23 cellular contexts compared by ENCODE assay signal in the genomic region with DNA sequence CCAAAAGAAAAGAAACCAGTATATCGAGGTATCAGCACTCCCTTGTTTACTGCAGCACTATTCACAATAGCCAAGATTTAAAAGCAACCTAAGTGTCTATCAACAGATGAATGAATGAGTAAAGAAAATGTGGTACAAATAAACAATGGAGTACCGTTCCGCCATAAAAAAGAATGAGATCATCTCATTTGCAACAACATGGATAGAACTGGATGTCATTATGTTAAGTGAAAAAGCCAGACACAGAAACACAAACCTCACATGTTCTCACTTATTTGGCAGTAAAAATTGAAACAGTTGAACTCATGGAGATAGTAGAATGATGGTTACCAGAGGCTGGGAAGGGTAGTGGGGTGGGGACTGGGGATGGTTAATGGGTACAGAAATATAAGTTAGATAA. TPM values are rescaled to one million over a fixed set of nuclear protein-coding genes. Genes with fewer than 3 reads are reported as not detected.
"Had no signal": no experiment of that assay in that cellular context is flagged by ENCODE, and none has a peak within 500 bp of the region (broad histone marks: within the 10 kb centered on the region; RNA-seq: fewer than 3 reads in every experiment).

No MANE protein-coding gene starts in this region.

- H3K36me3 ChIP-seq: cardiac muscle cell had no signal

- DNase-seq: activated CD4-positive, alpha-beta T cell treated with anti-CD3 and anti-CD28 coated beads for 48 hours; activated CD4-positive, alpha-beta T cell treated with anti-CD3 and anti-CD28 coated beads, Interleukin-2, amount 50 U/mL, for 4 hours; activated CD4-positive, CD25-positive, alpha-beta regulatory T cell treated with anti-CD3 and anti-CD28 coated beads, Interleukin-2, amount 50 U/mL, for 72 hours; activated CD8-positive, alpha-beta memory T cell treated with anti-CD3 and anti-CD28 coated beads, Interleukin-2, amount 50 U/mL, for 48 hours; activated CD8-positive, alpha-beta T cell treated with anti-CD3 and anti-CD28 coated beads, Interleukin-2, amount 10 ng/mL, durations not matched to agents 7 days and 5 days; activated naive CD4-positive, alpha-beta T cell treated with anti-CD3 and anti-CD28 coated beads, Interleukin-2, amount 50 U/mL, for 16 hours; activated T-cell treated with anti-CD3 and anti-CD28 coated beads, Interleukin-2, amount 50 U/mL, for 1 hour; amniotic stem cell; Kasumi-1; KBM-7; NCI-H1048; NCI-H146; NCI-H187 treated with DMSO at 0.1 percent for 48 hours; NCI-H2107; NCI-H446; NCI-H524; SHP77; T-helper 17 cell; T-helper 9 cell had no signal

- H3K27ac ChIP-seq: cardiac muscle cell had no signal

- ATAC-seq: activated CD8-positive, alpha-beta T cell treated with anti-CD3 and anti-CD28 coated beads, Interleukin-2, amount 10 ng/mL, durations not matched to agents 7 days and 5 days; T-helper 17 cell; WTC11 had no signal

- H3K27me3 Mint-ChIP-seq: T-helper 17 cell had no signal

- H3K4me3 Mint-ChIP-seq: activated CD8-positive, alpha-beta T cell treated with anti-CD3 and anti-CD28 coated beads, Interleukin-2, amount 10 ng/mL, durations not matched to agents 7 days and 5 days; T-helper 17 cell; WTC11 had no signal

- H3K27ac Mint-ChIP-seq: activated CD8-positive, alpha-beta T cell treated with anti-CD3 and anti-CD28 coated beads, Interleukin-2, amount 10 ng/mL, durations not matched to agents 7 days and 5 days; brain; T-helper 17 cell; WTC11 had no signal

- H3K4me1 Mint-ChIP-seq: T-helper 17 cell had no signal

- H3K4me3 ChIP-seq: cardiac muscle cell had no signal

- H3K27me3 ChIP-seq: cardiac muscle cell had no signal

RNA-seq across cellular contexts. Expression of gene SPATA1, which starts 4.5 kb away (rescaled TPM):
- total RNA-seq: SK-MEL-5 had no signal
